12 cellular contexts compared by ENCODE assay signal in genomic region chr17:67520916-67521772, GRCh38.
DNase-seq lines count a peak whose midpoint lies in the region; ATAC-seq and TF ChIP-seq lines count a peak whose summit lies in the region.
"Had no signal": no experiment of that assay in that cellular context is flagged by ENCODE, and none has a peak within 500 bp of the region (broad histone marks: within the 10 kb centered on the region; RNA-seq: fewer than 3 reads in every experiment).

No MANE protein-coding gene starts in this region.

- no peak for DNase-seq in CD8-positive, alpha-beta memory T cell
- DNase-seq in nephron progenitor cell, result no peak
- no peak for DNase-seq in HUDEP-2 (lab: John Stamatoyannopoulos, UW; ENCODE audit: unreplicated experiment in 76 of 76)
- no peak for DNase-seq in dermis blood vessel endothelial cell
- no peak for DNase-seq in hippocampal formation (lab: John Stamatoyannopoulos, UW)
- DNase-seq: H7, NCI-H226 had no signal

- peak overlapping the region in 3 of 7 donors; percentile 40 to 54 (median 44) for H3K4me3 Mint-ChIP-seq in CD8-positive, alpha-beta memory T cell
- H3K4me3 Mint-ChIP-seq in activated T-helper 17 cell treated with anti-CD3 and anti-CD28 coated beads, Interleukin-2, amount 50 U/mL, for 72 hours, result no peak overlapping the region
- H3K4me3 Mint-ChIP-seq in nephron progenitor cell, result peak overlapping the region; percentile 50

- no peak for ATAC-seq in activated T-helper 17 cell treated with anti-CD3 and anti-CD28 coated beads, Interleukin-2, amount 50 U/mL, for 72 hours (replicated peaks)
- ATAC-seq in GM18870 (IDR thresholded peaks at IDR 0.05; ENCODE audit: unreplicated experiment), result no peak

- H3K4me1 Mint-ChIP-seq in CD8-positive, alpha-beta memory T cell, result peaks cover 60 to 89% (median 75%) of the 10 kb centered on the region in 3 donors
- peaks cover 33% of the 10 kb centered on the region for H3K4me1 Mint-ChIP-seq in activated T-helper 17 cell treated with anti-CD3 and anti-CD28 coated beads, Interleukin-2, amount 50 U/mL, for 72 hours
- peaks cover 55% of the 10 kb centered on the region for H3K4me1 Mint-ChIP-seq in nephron progenitor cell

- no peaks in the 10 kb centered on the region for H3K27me3 ChIP-seq in CD8-positive, alpha-beta memory T cell (ENCODE audit: insufficient read depth, low read length, poor library complexity, severe bottlenecking)
- H3K27me3 ChIP-seq in HUES48 (ENCODE audit: control insufficient read depth, insufficient read depth, low read length), result no peaks in the 10 kb centered on the region
- H3K27me3 ChIP-seq: gastroesophageal sphincter had no signal

- peaks cover 15% of the 10 kb centered on the region for H3K4me1 ChIP-seq in CD8-positive, alpha-beta memory T cell (ENCODE audit: insufficient read depth, low read length)
- H3K4me1 ChIP-seq in HUES48 (ENCODE audit: control insufficient read depth, insufficient read depth, low read length), result peaks cover 49% of the 10 kb centered on the region

- peak overlapping the region; percentile 3 to 88 (median 80) for H3K27ac Mint-ChIP-seq in CD8-positive, alpha-beta memory T cell
- peak overlapping the region; percentile 70 for H3K27ac Mint-ChIP-seq in activated T-helper 17 cell treated with anti-CD3 and anti-CD28 coated beads, Interleukin-2, amount 50 U/mL, for 72 hours
- peak overlapping the region; percentile 91 for H3K27ac Mint-ChIP-seq in nephron progenitor cell
- H3K27ac Mint-ChIP-seq: memory B cell had no signal

- H3K4me3 ChIP-seq in CD8-positive, alpha-beta memory T cell (ENCODE audit: low read length), result no peak overlapping the region
- no peak overlapping the region for H3K4me3 ChIP-seq in HUES48 (ENCODE audit: low read depth, low read length)
- H3K4me3 ChIP-seq: gastroesophageal sphincter had no signal

- no peaks in the 10 kb centered on the region for H3K9me3 ChIP-seq in CD8-positive, alpha-beta memory T cell (ENCODE audit: low read length)
- no peaks in the 10 kb centered on the region for H3K9me3 ChIP-seq in HUES48 (ENCODE audit: control insufficient read depth, insufficient read depth, low read length)
- H3K9me3 ChIP-seq: gastroesophageal sphincter had no signal

- no peak overlapping the region for H3K9ac ChIP-seq in HUES48 (ENCODE audit: low read depth, low read length)

- H3K27me3 Mint-ChIP-seq in CD8-positive, alpha-beta memory T cell, result no peaks in the 10 kb centered on the region
- no peaks in the 10 kb centered on the region for H3K27me3 Mint-ChIP-seq in activated T-helper 17 cell treated with anti-CD3 and anti-CD28 coated beads, Interleukin-2, amount 50 U/mL, for 72 hours
- peaks cover 29% of the 10 kb centered on the region for H3K27me3 Mint-ChIP-seq in nephron progenitor cell (ENCODE audit: low read depth, poor library complexity)

- H3K27ac ChIP-seq in CD8-positive, alpha-beta memory T cell (ENCODE audit: low read depth, low read length), result no peak overlapping the region
- peak overlapping the region; percentile 32 for H3K27ac ChIP-seq in HUES48 (ENCODE audit: low read depth, low read length)

- CTCF ChIA-PET in CD8-positive, alpha-beta memory T cell (lab: Charles Lee), result interaction anchor here (1.3 to 1.4 kb wide), 2 partner anchors 10 to 46 kb away, joined by 3 read pairs; no protein-coding TSS in a partner anchor

- TF ChIP-seq CTCF in nephron progenitor cell (IDR thresholded peaks at IDR 0.05), result no peak

- H3K36me3 ChIP-seq in CD8-positive, alpha-beta memory T cell (ENCODE audit: insufficient read depth, low read length), result no peaks in the 10 kb centered on the region
- no peaks in the 10 kb centered on the region for H3K36me3 ChIP-seq in HUES48 (ENCODE audit: control insufficient read depth, insufficient read depth, low read length)
- H3K36me3 ChIP-seq: gastroesophageal sphincter had no signal

- POLR2A ChIA-PET in CD8-positive, alpha-beta memory T cell (lab: Charles Lee), result no interaction called here

- peaks cover 0 to 24% (median 9%) of the 10 kb centered on the region in 3 donors for H3K36me3 Mint-ChIP-seq in CD8-positive, alpha-beta memory T cell
- no peaks in the 10 kb centered on the region for H3K36me3 Mint-ChIP-seq in activated T-helper 17 cell treated with anti-CD3 and anti-CD28 coated beads, Interleukin-2, amount 50 U/mL, for 72 hours (ENCODE audit: low read depth)
- peaks cover 11% of the 10 kb centered on the region for H3K36me3 Mint-ChIP-seq in nephron progenitor cell (ENCODE audit: low read depth)

- no peaks in the 10 kb centered on the region for H3K9me3 Mint-ChIP-seq in CD8-positive, alpha-beta memory T cell
- H3K9me3 Mint-ChIP-seq in activated T-helper 17 cell treated with anti-CD3 and anti-CD28 coated beads, Interleukin-2, amount 50 U/mL, for 72 hours, result peaks cover 4% of the 10 kb centered on the region
- H3K9me3 Mint-ChIP-seq in nephron progenitor cell, result peaks cover 10% of the 10 kb centered on the region
